Comparison of ENCODE assay signal across 18 cellular contexts in genomic region chr16:14321542-14321941, GRCh38.
A peak's percentile ranks its signal among the peaks of the same experiment; 100 is the strongest.
DNase-seq lines count a peak whose midpoint lies in the region; FAIRE-seq and TF ChIP-seq lines count a peak whose summit lies in the region.
"Had no signal": no experiment of that assay in that cellular context is flagged by ENCODE, and none has a peak within 500 bp of the region (broad histone marks: within the 10 kb centered on the region; RNA-seq: fewer than 3 reads in every experiment).

No MANE protein-coding gene starts in this region.

- peak overlapping the region; percentile 12 for H2AFZ ChIP-seq in neuronal stem cell (ENCODE audit: low read length)
- no peak overlapping the region for H2AFZ ChIP-seq in GM23248

- H4K8ac ChIP-seq in neuronal stem cell (ENCODE audit: low read depth, low read length) = no peak overlapping the region

- no peaks in the 10 kb centered on the region for H3K79me1 ChIP-seq in neuronal stem cell (ENCODE audit: low read depth, low read length)

- peaks cover 98% of the 10 kb centered on the region for H3K79me2 ChIP-seq in GM23248 (ENCODE audit: insufficient read depth)

- POLR2A ChIA-PET in MCF 10A (lab: Yijun Ruan, JAX) = no interaction called here

- H3K27ac ChIP-seq in neuronal stem cell (replicated peaks; ENCODE audit: low read length) (no peak overlapping the region), GM23248 (no peak overlapping the region)
- H3K27ac ChIP-seq: neutrophil had no signal

- peak overlapping the region; percentile 35 for H3K4me3 ChIP-seq in BE2C (ENCODE audit: low read depth, low read length)
- no peak overlapping the region for H3K4me3 ChIP-seq in neuronal stem cell (ENCODE audit: low read length in 2 of 2)
- H3K4me3 ChIP-seq in GM23248 = no peak overlapping the region

- H3K9me3 ChIP-seq in BE2C (no peaks in the 10 kb centered on the region), neuronal stem cell (replicated peaks in 1 of 2; ENCODE audit: control insufficient read depth in 2 of 2, insufficient read depth in 1 of 2, low read depth in 1 of 2, low read length in 2 of 2) (no peaks in the 10 kb centered on the region), GM23248 (ENCODE audit: low read depth) (no peaks in the 10 kb centered on the region)
- H3K9me3 ChIP-seq: neutrophil had no signal

- H4K91ac ChIP-seq in neuronal stem cell (ENCODE audit: low read depth, low read length, poor library complexity) = no peak overlapping the region

- H2BK120ac ChIP-seq in neuronal stem cell (ENCODE audit: low read depth, low read length) = no peak overlapping the region

- in situ Hi-C loops in GM23248 (cut with MboI) = no loop called here

- no peak overlapping the region for H2AK5ac ChIP-seq in neuronal stem cell (ENCODE audit: low read depth, low read length)

- no peaks in the 10 kb centered on the region for H3K27me3 Mint-ChIP-seq in MCF 10A (ENCODE audit: insufficient read depth, unreplicated experiment)
- H3K27me3 Mint-ChIP-seq in chondrocyte (ENCODE audit: low read depth) = no peaks in the 10 kb centered on the region

- no peak overlapping the region for H3K14ac ChIP-seq in neuronal stem cell (ENCODE audit: low read length)

- no peak overlapping the region for H3K9ac ChIP-seq in neuronal stem cell (ENCODE audit: low read depth, low read length, poor library complexity)
- H3K9ac ChIP-seq in GM23248 = no peak overlapping the region

- H3K4me1 ChIP-seq in BE2C = peaks cover 14% of the 10 kb centered on the region
- no peaks in the 10 kb centered on the region for H3K4me1 ChIP-seq in neuronal stem cell (ENCODE audit: control insufficient read depth in 2 of 2, insufficient read depth in 1 of 2, low read depth in 1 of 2, low read length in 2 of 2)
- no peaks in the 10 kb centered on the region; the same call in 1 of the 2 replicates for H3K4me1 ChIP-seq in GM23248 (ENCODE audit: insufficient read depth)

- H3K27ac Mint-ChIP-seq in MCF 10A (ENCODE audit: low read depth, unreplicated experiment) = peak overlapping the region; percentile 43
- H3K27ac Mint-ChIP-seq in chondrocyte (ENCODE audit: unreplicated experiment) = no peak overlapping the region
- H3K27ac Mint-ChIP-seq: activated T-helper 2 cell treated with anti-CD3 and anti-CD28 coated beads, Interferon-gamma antibody, Interleukin-2, Interleukin-4, amounts not matched to agents 10 μg/mL and 5 μg/mL and 100 μg/mL, durations not matched to agents 14 hours and 24 hours and 36 hours had no signal

- H3K4me3 Mint-ChIP-seq in MCF 10A (ENCODE audit: unreplicated experiment) (no peak overlapping the region), chondrocyte (ENCODE audit: unreplicated experiment) (no peak overlapping the region)

- DNase-seq in BE2C = peak; percentile 95
- DNase-seq in NCI-H2107 (lab: John Stamatoyannopoulos, UW) = peak; percentile 96
- DNase-seq in MCF 10A (ENCODE audit: unreplicated experiment) = peak; percentile 15
- no peak for DNase-seq in neuronal stem cell (ENCODE audit: low spot score)
- no peak for DNase-seq in chondrocyte (ENCODE audit: low spot score)
- no peak for DNase-seq in SIG-M5 treated with dmso at 0.1 percent for 504 hours (lab: John Stamatoyannopoulos, UW; ENCODE audit: unreplicated experiment)
- DNase-seq in GM23248 = no peak
- DNase-seq in HTR-8/SVneo (ENCODE audit: insufficient read length, low spot score) = no peak
- DNase-seq: COR-L47, midbrain, NCI-H1048, NCI-H774, trophoblast cell had no signal

- H3F3A ChIP-seq in GM23248 (ENCODE audit: insufficient read depth) = 0 out of 2 replicates have a peak, but pooled peaks cover 9% of the 10 kb centered on the region

- H3K9me2 ChIP-seq in GM23248 (ENCODE audit: insufficient read depth) = no peaks in the 10 kb centered on the region

- H2BK5ac ChIP-seq in neuronal stem cell (ENCODE audit: low read length) = no peak overlapping the region

- CTCF ChIA-PET in MCF 10A (lab: Yijun Ruan, JAX) = interaction anchor here (1.5 kb wide), 1 partner anchor 21 kb away, joined by 5 read pairs; no protein-coding TSS in a partner anchor

- H3K36me3 ChIP-seq in BE2C = no peaks in the 10 kb centered on the region
- H3K36me3 ChIP-seq in neuronal stem cell (replicated peaks in 1 of 2; ENCODE audit: control insufficient read depth in 2 of 2, insufficient read depth in 2 of 2, low read length in 2 of 2) = no peaks in the 10 kb centered on the region
- no peaks in the 10 kb centered on the region for H3K36me3 ChIP-seq in GM23248 (ENCODE audit: low read depth)
- H3K36me3 ChIP-seq: neutrophil had no signal

- TF ChIP-seq CTCF in BE2C (IDR thresholded peaks at IDR 0.05; ENCODE audit: low read depth, low read length) = no peak
- TF ChIP-seq CTCF in MCF 10A (IDR thresholded peaks at IDR 0.05; ENCODE audit: unreplicated experiment) = no peak
- no peak for TF ChIP-seq CTCF in chondrocyte (IDR thresholded peaks at IDR 0.05)

- H2BK15ac ChIP-seq in neuronal stem cell (ENCODE audit: low read length) = no peak overlapping the region

- H3K4ac ChIP-seq in neuronal stem cell (ENCODE audit: low read length) = no peak overlapping the region

- H2BK12ac ChIP-seq in neuronal stem cell (ENCODE audit: low read length) = no peak overlapping the region

- H3K27me3 ChIP-seq in BE2C (no peaks in the 10 kb centered on the region), neuronal stem cell (ENCODE audit: control insufficient read depth in 3 of 3, insufficient read depth in 3 of 3, low read depth in 1 of 3, low read length in 3 of 3) (no peaks in the 10 kb centered on the region), GM23248 (replicated peaks; ENCODE audit: insufficient read depth) (no peaks in the 10 kb centered on the region)

- WGBS in neuronal stem cell (ENCODE audit: extremely low coverage in 2 of 2, insufficient read length in 2 of 2, insufficient replicate concordance in 1 of 2), 2 donors = no CpG with 5 or more reads among the region's 6 CpGs
- WGBS in GM23248 (ENCODE audit: low coverage in 1 of 2, low lambda C conversion rate in 2 of 2, missing lambda C conversion rate in 2 of 2), 2 experiments = 81 to 85% methylated on average over 6 of the region's 6 CpGs

- H3K23ac ChIP-seq in neuronal stem cell (ENCODE audit: low read depth, low read length, poor library complexity) = no peak overlapping the region

- H3K4me2 ChIP-seq in neuronal stem cell (ENCODE audit: insufficient read depth, low read length, poor library complexity, severe bottlenecking) (no peak overlapping the region), GM23248 (ENCODE audit: unreplicated experiment) (no peak overlapping the region)

- H3K4me1 Mint-ChIP-seq in MCF 10A (ENCODE audit: insufficient read depth, unreplicated experiment) (peaks cover 19% of the 10 kb centered on the region), chondrocyte (ENCODE audit: low read depth) (peaks cover 53% of the 10 kb centered on the region)

- H3K9me3 Mint-ChIP-seq in MCF 10A (ENCODE audit: unreplicated experiment) (no peaks in the 10 kb centered on the region), chondrocyte (ENCODE audit: low read depth) (no peaks in the 10 kb centered on the region)
- H3K9me3 Mint-ChIP-seq: activated T-helper 2 cell treated with anti-CD3 and anti-CD28 coated beads, Interferon-gamma antibody, Interleukin-2, Interleukin-4, amounts not matched to agents 10 μg/mL and 5 μg/mL and 100 μg/mL, durations not matched to agents 14 hours and 24 hours and 36 hours had no signal

- FAIRE-seq in HTR-8/SVneo (lab: Jason Lieb, UNC) = no peak
- FAIRE-seq: G401.6, GM12892, islet of Langerhans had no signal

- peaks cover 37% of the 10 kb centered on the region for H3K36me3 Mint-ChIP-seq in MCF 10A (ENCODE audit: insufficient read depth, unreplicated experiment)
- H3K36me3 Mint-ChIP-seq in chondrocyte (ENCODE audit: low read depth) = peaks cover 13% of the 10 kb centered on the region

- BruUV-seq in MCF 10A (replicated peaks; lab: Mats Ljungman, UMichigan) = no TSS peak

- intact Hi-C loops in MCF 10A (cut with micrococcal nuclease) = no loop called here

- peaks cover 18% of the 10 kb centered on the region for H4K20me1 ChIP-seq in GM23248 (ENCODE audit: insufficient read depth)

- no peak overlapping the region for H3K18ac ChIP-seq in neuronal stem cell (ENCODE audit: low read length)

Comparison
In these comparisons a context has a peak if more than half of its experiments do, and no peak if none do; other contexts are left out.
1. DNase-seq: peak in BE2C (single experiment), NCI-H2107 (single experiment) and MCF 10A (single experiment); none in neuronal stem cell (single experiment), chondrocyte (single experiment), SIG-M5 treated with dmso at 0.1 percent for 504 hours (single experiment), GM23248 (single experiment) and HTR-8/SVneo (single experiment).